In the genomic region with DNA sequence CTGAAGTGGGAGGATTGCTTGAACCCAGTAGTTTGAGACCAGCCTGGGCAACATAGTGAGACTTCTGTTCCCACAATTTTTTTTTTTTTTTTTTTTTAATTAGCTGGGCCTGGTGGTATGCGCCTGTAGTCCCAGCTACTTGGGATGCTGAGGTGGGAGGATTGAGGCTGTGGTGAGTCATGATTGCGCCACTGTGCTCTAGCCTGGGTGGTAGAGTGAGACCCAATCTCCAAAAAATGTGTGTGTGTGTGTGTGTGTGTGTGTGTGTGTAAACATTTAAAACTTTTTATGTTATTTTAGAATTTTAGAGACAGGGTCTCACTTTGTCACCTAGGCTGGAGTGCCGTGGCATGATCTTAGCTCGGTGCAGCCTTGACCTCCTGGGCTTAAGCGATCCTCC, we compare ENCODE assay signal across 16 cellular contexts. TPM values are rescaled to one million over a fixed set of nuclear protein-coding genes. Genes with fewer than 3 reads are reported as not detected.
A peak's percentile ranks its signal among the peaks of the same experiment; 100 is the strongest.
DNase-seq lines count a peak whose midpoint lies in the region; ATAC-seq and TF ChIP-seq lines count a peak whose summit lies in the region.
"Had no signal": no experiment of that assay in that cellular context is flagged by ENCODE, and none has a peak within 500 bp of the region (broad histone marks: within the 10 kb centered on the region; RNA-seq: fewer than 3 reads in every experiment).

No MANE protein-coding gene starts in this region.

- TF ChIP-seq CTCF in MCF 10A (IDR thresholded peaks at IDR 0.05; ENCODE audit: unreplicated experiment) (no peak), breast epithelium (IDR thresholded peaks at IDR 0.05) (no peak), PC-3 (conservative IDR thresholded peaks at IDR 0.05; ENCODE audit: low read depth, low read length) (no peak)

- TF ChIP-seq POLR2A in breast epithelium (IDR thresholded peaks at IDR 0.05), result no peak

- no peak overlapping the region for H3K27ac Mint-ChIP-seq in MCF 10A (ENCODE audit: low read depth, unreplicated experiment)
- H3K27ac Mint-ChIP-seq in immature natural killer cell, result no peak overlapping the region
- H3K27ac Mint-ChIP-seq: activated CD4-positive, alpha-beta T cell treated with anti-CD3 and anti-CD28 coated beads, Interleukin-2, amount 10 ng/mL, durations not matched to agents 24 days and 14 days; activated T-cell treated with anti-CD3 and anti-CD28 coated beads, Interleukin-2, amount 50 U/mL, for 72 hours had no signal

- no peak overlapping the region for H3K9ac ChIP-seq in PC-3 (ENCODE audit: low read length)
- H3K9ac ChIP-seq: parathyroid adenoma had no signal

- H3K36me3 Mint-ChIP-seq in MCF 10A (ENCODE audit: insufficient read depth, unreplicated experiment) (peaks cover 7% of the 10 kb centered on the region), immature natural killer cell (no peaks in the 10 kb centered on the region)

- H3K4me1 ChIP-seq in breast epithelium, result no peaks in the 10 kb centered on the region
- H3K4me1 ChIP-seq in PC-3 (ENCODE audit: insufficient read depth, low read length), result no peaks in the 10 kb centered on the region
- H3K4me1 ChIP-seq: adrenal gland, stomach had no signal

- H3K4me3 Mint-ChIP-seq in MCF 10A (ENCODE audit: unreplicated experiment) (no peak overlapping the region), immature natural killer cell (no peak overlapping the region)
- H3K4me3 Mint-ChIP-seq: activated CD4-positive, alpha-beta T cell treated with anti-CD3 and anti-CD28 coated beads, Interleukin-2, amount 10 ng/mL, durations not matched to agents 24 days and 14 days; activated T-cell treated with anti-CD3 and anti-CD28 coated beads, Interleukin-2, amount 50 U/mL, for 72 hours had no signal

- no peak overlapping the region for H2AFZ ChIP-seq in PC-3 (ENCODE audit: low read length)
- H2AFZ ChIP-seq: parathyroid adenoma had no signal

- POLR2A ChIA-PET in MCF 10A (lab: Yijun Ruan, JAX), result interaction anchor here (0.6 kb wide), 2 partner anchors 9 to 550 kb away, joined by 3 read pairs; no protein-coding TSS in a partner anchor
- POLR2A ChIA-PET in PC-3 (lab: Charles Lee; ENCODE audit: unreplicated experiment), result no interaction called here

- BruUV-seq in MCF 10A (replicated peaks; lab: Mats Ljungman, UMichigan), result no TSS peak
- no TSS peak for BruUV-seq in PC-3 (replicated peaks; lab: Mats Ljungman, UMichigan)

- H3K27ac ChIP-seq in breast epithelium (no peak overlapping the region), PC-3 (ENCODE audit: low read length) (no peak overlapping the region)
- H3K27ac ChIP-seq: adrenal gland, parathyroid adenoma, Peyer's patch, stomach had no signal

- DNase-seq in MCF 10A (ENCODE audit: unreplicated experiment) (peak; percentile 80), breast epithelium (ENCODE audit: low spot score in 2 of 2) (no peak), PC-3 (peak; percentile 13), fibroblast of peridontal ligament (ENCODE audit: extremely low read depth) (peak; percentile 75), SK-N-DZ (ENCODE audit: low spot score) (no peak), immature natural killer cell (no peak)
- DNase-seq: activated CD4-positive, alpha-beta T cell treated with anti-CD3 and anti-CD28 coated beads, Interleukin-2, amount 10 ng/mL, durations not matched to agents 24 days and 14 days; activated T-cell treated with anti-CD3 and anti-CD28 coated beads, Interleukin-2, amount 50 U/mL, for 72 hours; adrenal gland; Calu3; NCI-H1105 treated with DMSO at 0.1 percent for 48 hours; Peyer's patch; stomach had no signal

- H3K36me3 ChIP-seq in breast epithelium (no peaks in the 10 kb centered on the region), PC-3 (ENCODE audit: low read depth, low read length) (no peaks in the 10 kb centered on the region)
- H3K36me3 ChIP-seq: adrenal gland, Peyer's patch, stomach had no signal

- H3K79me2 ChIP-seq in PC-3 (ENCODE audit: low read length), result no peaks in the 10 kb centered on the region
- H3K79me2 ChIP-seq: parathyroid adenoma had no signal

- H3K4me2 ChIP-seq in PC-3 (ENCODE audit: low read length), result no peak overlapping the region

- no peaks in the 10 kb centered on the region for H4K20me1 ChIP-seq in PC-3 (ENCODE audit: low read length)

- H3K4me1 Mint-ChIP-seq in MCF 10A (ENCODE audit: insufficient read depth, unreplicated experiment) (peaks cover 2% of the 10 kb centered on the region), immature natural killer cell (no peaks in the 10 kb centered on the region)

- H3K27me3 ChIP-seq in breast epithelium (no peaks in the 10 kb centered on the region), PC-3 (ENCODE audit: low read length) (no peaks in the 10 kb centered on the region)
- H3K27me3 ChIP-seq: adrenal gland, Peyer's patch, stomach had no signal

- intact Hi-C loops in MCF 10A (cut with micrococcal nuclease), result no loop called here
- intact Hi-C loops in breast epithelium (cut with DNase I; ENCODE audit: low total_unique reads), result no loop called here
- intact Hi-C loops in PC-3 (cut with micrococcal nuclease), result no loop called here

- CTCF ChIA-PET in MCF 10A (lab: Yijun Ruan, JAX), result interaction anchor here (0.7 to 1.0 kb wide), 3 partner anchors 41 to 89 kb away, joined by 3 to 5 read pairs (median 3); no protein-coding TSS in a partner anchor
- CTCF ChIA-PET in PC-3 (lab: Charles Lee), result interaction anchor here (0.6 to 0.8 kb wide), 3 partner anchors 79 to 209 kb away, joined by 3 to 8 read pairs (median 3); no protein-coding TSS in a partner anchor

- H3F3A ChIP-seq in PC-3 (ENCODE audit: low read length, unreplicated experiment), result no peaks in the 10 kb centered on the region

- H3K27me3 Mint-ChIP-seq in MCF 10A (ENCODE audit: insufficient read depth, unreplicated experiment) (no peaks in the 10 kb centered on the region), immature natural killer cell (ENCODE audit: low read depth in 3 of 3) (peaks cover 2 to 5% (median 5%) of the 10 kb centered on the region in 3 donors)

- no peak overlapping the region for H3K4me3 ChIP-seq in breast epithelium
- no peak overlapping the region for H3K4me3 ChIP-seq in PC-3 (ENCODE audit: low read length)
- H3K4me3 ChIP-seq: adrenal gland, Peyer's patch, stomach had no signal

- ATAC-seq in PC-3 (peak; percentile 72), GM18870 (IDR thresholded peaks at IDR 0.05; ENCODE audit: unreplicated experiment) (no peak), HG02798 (IDR thresholded peaks at IDR 0.05; ENCODE audit: poor library complexity, unreplicated experiment) (no peak)
- ATAC-seq: activated T-cell treated with anti-CD3 and anti-CD28 coated beads, Interleukin-2, amount 50 U/mL, for 72 hours had no signal

- no peaks in the 10 kb centered on the region for H3K9me3 Mint-ChIP-seq in MCF 10A (ENCODE audit: unreplicated experiment)
- no peaks in the 10 kb centered on the region for H3K9me3 Mint-ChIP-seq in immature natural killer cell
- H3K9me3 Mint-ChIP-seq: activated CD4-positive, alpha-beta T cell treated with anti-CD3 and anti-CD28 coated beads, Interleukin-2, amount 10 ng/mL, durations not matched to agents 24 days and 14 days; activated T-cell treated with anti-CD3 and anti-CD28 coated beads, Interleukin-2, amount 50 U/mL, for 72 hours had no signal

- H3K9me2 ChIP-seq in PC-3 (replicated peaks; ENCODE audit: low read length), result no peaks in the 10 kb centered on the region

- no peaks in the 10 kb centered on the region for H3K9me3 ChIP-seq in breast epithelium
- no peaks in the 10 kb centered on the region for H3K9me3 ChIP-seq in PC-3 (ENCODE audit: low read length)
- H3K9me3 ChIP-seq: adrenal gland, Peyer's patch, stomach had no signal

RNA-seq across cellular contexts. Expression of a gene that starts 6.8 kb away (rescaled TPM):
- total RNA-seq in MCF 10A (2022) (0.47 TPM in 1 of 2 replicates, not detected in the other), breast epithelium (1 to 10 TPM; 2.3 to 6.4 (median 3.4) TPM), PC-3 (2014; rRNA removed) (0.26 TPM in 1 of 2 replicates, not detected in the other)
- not detected in 2 replicates for polyA plus RNA-seq in SK-N-DZ (2014; cell fraction: cytosol; rRNA removed)
- not detected in 2 replicates for polyA plus RNA-seq in SK-N-DZ (2014; cell fraction: nucleus; rRNA removed)
- under 1 TPM in 2 of 3 donors, not detected in 1; 0.47 to 0.81 TPM for polyA plus RNA-seq in immature natural killer cell

RNA-seq across cellular contexts. Expression of a gene that starts 16.0 kb away (rescaled TPM):
- total RNA-seq in MCF 10A (2022) (0.51 and 0.56 TPM in 2 replicates), breast epithelium (10 to 100 TPM; 12.2 to 33.1 (median 17.9) TPM), PC-3 (2014; rRNA removed) (15.7 and 16.5 TPM in 2 replicates)
- 2.0 TPM in 2 replicates for polyA plus RNA-seq in SK-N-DZ (2014; cell fraction: cytosol; rRNA removed)
- polyA plus RNA-seq in SK-N-DZ (2014; cell fraction: nucleus; rRNA removed), result 1.3 and 2.4 TPM in 2 replicates
- polyA plus RNA-seq in immature natural killer cell, result 1 to 10 TPM in 1 of 3 donors, under 1 TPM in 2; 0.11 to 1.2 (median 0.73) TPM

RNA-seq across cellular contexts. Expression of a gene that starts 52.0 kb away (rescaled TPM):
- total RNA-seq in MCF 10A (2022), result 26.5 and 30.9 TPM in 2 replicates
- total RNA-seq in breast epithelium, result 10 to 100 TPM; 53.0 to 69.1 (median 66.9) TPM
- 23.6 and 26.0 TPM in 2 replicates for total RNA-seq in PC-3 (2014; rRNA removed)
- polyA plus RNA-seq in SK-N-DZ (2014; cell fraction: cytosol; rRNA removed), result 25.5 and 27.8 TPM in 2 replicates
- polyA plus RNA-seq in SK-N-DZ (2014; cell fraction: nucleus; rRNA removed), result 36.4 and 47.0 TPM in 2 replicates
- polyA plus RNA-seq in immature natural killer cell, result 100 to 1,000 TPM in 1 of 3 donors, 10 to 100 TPM in 2; 53.5 to 123 (median 70.9) TPM

RNA-seq across cellular contexts. Expression of a gene that starts 52.9 kb away (rescaled TPM):
- total RNA-seq in MCF 10A (2022), result 11.7 and 15.3 TPM in 2 replicates
- 10 to 100 TPM; 12.3 to 15.7 (median 14.4) TPM for total RNA-seq in breast epithelium
- 4.0 and 10.7 TPM in 2 replicates for total RNA-seq in PC-3 (2014; rRNA removed)
- polyA plus RNA-seq in SK-N-DZ (2014; cell fraction: cytosol; rRNA removed), result 3.8 and 4.1 TPM in 2 replicates
- 3.7 and 6.5 TPM in 2 replicates for polyA plus RNA-seq in SK-N-DZ (2014; cell fraction: nucleus; rRNA removed)
- polyA plus RNA-seq in immature natural killer cell, result 10 to 100 TPM in 2 of 3 donors, 1 to 10 TPM in 1; 9.9 to 23.1 (median 15.3) TPM

Comparison
In these comparisons a context has a peak if more than half of its experiments do, and no peak if none do; other contexts are left out.
1. DNase-seq: peak in MCF 10A (single experiment), PC-3 (single experiment) and fibroblast of peridontal ligament (single experiment); none in breast epithelium (0 of 2), SK-N-DZ (single experiment) and immature natural killer cell (0 of 3).